ENCODE assay signal across 8 cellular contexts in the genomic region with DNA sequence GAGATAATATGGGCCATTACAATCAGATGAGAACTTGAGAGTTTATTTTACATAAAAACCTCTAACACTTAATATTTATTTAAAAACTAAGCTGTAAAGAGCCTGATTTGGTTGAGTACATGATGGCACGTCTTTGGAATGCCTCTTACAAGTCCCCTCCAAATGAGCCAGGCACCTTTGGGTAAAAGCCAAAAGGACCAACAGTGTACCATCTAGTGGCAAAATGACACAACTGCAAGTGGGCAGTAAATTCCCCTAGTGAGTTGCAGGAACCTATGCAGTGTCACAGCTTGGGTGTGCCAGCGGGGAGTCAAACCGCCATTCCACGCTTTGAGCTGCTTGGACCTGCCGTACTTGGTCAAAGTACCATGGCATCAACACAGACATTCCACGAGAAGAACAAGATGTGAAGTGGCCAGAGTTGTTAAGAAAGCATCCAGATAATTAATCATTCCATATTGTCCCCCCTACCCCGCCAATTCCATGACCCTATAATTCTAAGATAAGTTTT.
DNase-seq lines count a peak whose midpoint lies in the region; ATAC-seq and TF ChIP-seq lines count a peak whose summit lies in the region.

No MANE protein-coding gene starts in this region.

- H3K4me1 ChIP-seq in body of pancreas: peaks cover 36% of the 10 kb centered on the region
- no peaks in the 10 kb centered on the region for H3K4me1 ChIP-seq in smooth muscle cell (ENCODE audit: low read depth)

- no peak overlapping the region for H3K4me3 ChIP-seq in body of pancreas
- H3K4me3 ChIP-seq in smooth muscle cell: no peak overlapping the region

- H2AFZ ChIP-seq in smooth muscle cell (ENCODE audit: low read depth): no peak overlapping the region

- DNase-seq in COLO668 (lab: John Stamatoyannopoulos, UW; ENCODE audit: unreplicated experiment) (peak; percentile 24), OCI-M1 (lab: John Stamatoyannopoulos, UW) (peak; percentile 85), body of pancreas (peak; percentile 58 to 70 (median 64)), iPS-NIHi11 (ENCODE audit: low spot score) (peak; percentile 94), smooth muscle cell (lab: John Stamatoyannopoulos, UW; ENCODE audit: unreplicated experiment) (no peak), NCI-H2107 treated with DMSO at 0.1 percent for 48 hours (lab: John Stamatoyannopoulos, UW; ENCODE audit: unreplicated experiment) (no peak)

- TF ChIP-seq POLR2A in body of pancreas (IDR thresholded peaks at IDR 0.05): no peak

- H3K27me3 ChIP-seq in body of pancreas (no peaks in the 10 kb centered on the region), smooth muscle cell (ENCODE audit: low read depth) (no peaks in the 10 kb centered on the region)

- H4K20me1 ChIP-seq in smooth muscle cell (ENCODE audit: low read depth): no peaks in the 10 kb centered on the region

- peaks cover 8% of the 10 kb centered on the region for H3K79me2 ChIP-seq in smooth muscle cell (ENCODE audit: low read depth)

- intact Hi-C loops in body of pancreas (cut with DNase I): no loop called here

- peak overlapping the region; percentile 23 for H3K4me2 ChIP-seq in smooth muscle cell

- TF ChIP-seq CTCF in body of pancreas (IDR thresholded peaks at IDR 0.05) (peak; percentile 70 to 86 (median 83)), smooth muscle cell (IDR thresholded peaks at IDR 0.05; ENCODE audit: borderline replicate concordance, insufficient read depth, poor library complexity, severe bottlenecking) (peak; percentile 73)

- H3K36me3 ChIP-seq in body of pancreas (replicated peaks in 1 of 2; ENCODE audit: insufficient read depth in 1 of 2, low read depth in 2 of 2): no peaks in the 10 kb centered on the region
- H3K36me3 ChIP-seq in smooth muscle cell (ENCODE audit: low read depth): no peaks in the 10 kb centered on the region

- no peak overlapping the region for H3K9ac ChIP-seq in smooth muscle cell (ENCODE audit: low read depth)

- WGBS in body of pancreas, 2 donors: 17 to 20% methylated on average over 7 of the region's 7 CpGs
- WGBS in smooth muscle cell (ENCODE audit: low lambda C conversion rate): 45% methylated on average over 7 of the region's 7 CpGs

- H3K9me3 ChIP-seq in body of pancreas: no peaks in the 10 kb centered on the region
- H3K9me3 ChIP-seq in smooth muscle cell (replicated peaks; ENCODE audit: low read depth): no peaks in the 10 kb centered on the region

- peaks cover 5% of the 10 kb centered on the region for H3F3A ChIP-seq in smooth muscle cell (ENCODE audit: low read depth)

- ATAC-seq in GM18861 (IDR thresholded peaks at IDR 0.05; ENCODE audit: unreplicated experiment): peak; percentile 46
- peak; percentile 69 for ATAC-seq in HG03520 (IDR thresholded peaks at IDR 0.05; ENCODE audit: unreplicated experiment)
- peak; percentile 79 for ATAC-seq in body of pancreas

- H3K27ac ChIP-seq in body of pancreas (peak overlapping the region in 3 of 4 donors; percentile 31 to 61 (median 61)), smooth muscle cell (ENCODE audit: low read depth) (peak overlapping the region; percentile 58)

Comparison
In these comparisons a context has a peak if more than half of its experiments do, and no peak if none do; other contexts are left out.
1. DNase-seq: peak in COLO668 (single experiment), OCI-M1 (single experiment), body of pancreas (4 of 4) and iPS-NIHi11 (single experiment); none in smooth muscle cell (single experiment) and NCI-H2107 treated with DMSO at 0.1 percent for 48 hours (single experiment).
2. Peak in every context shown above with its lines, with median percentiles within 50 percentile points of each other: ATAC-seq.